8 cellular contexts compared by ENCODE assay signal in the genomic region with DNA sequence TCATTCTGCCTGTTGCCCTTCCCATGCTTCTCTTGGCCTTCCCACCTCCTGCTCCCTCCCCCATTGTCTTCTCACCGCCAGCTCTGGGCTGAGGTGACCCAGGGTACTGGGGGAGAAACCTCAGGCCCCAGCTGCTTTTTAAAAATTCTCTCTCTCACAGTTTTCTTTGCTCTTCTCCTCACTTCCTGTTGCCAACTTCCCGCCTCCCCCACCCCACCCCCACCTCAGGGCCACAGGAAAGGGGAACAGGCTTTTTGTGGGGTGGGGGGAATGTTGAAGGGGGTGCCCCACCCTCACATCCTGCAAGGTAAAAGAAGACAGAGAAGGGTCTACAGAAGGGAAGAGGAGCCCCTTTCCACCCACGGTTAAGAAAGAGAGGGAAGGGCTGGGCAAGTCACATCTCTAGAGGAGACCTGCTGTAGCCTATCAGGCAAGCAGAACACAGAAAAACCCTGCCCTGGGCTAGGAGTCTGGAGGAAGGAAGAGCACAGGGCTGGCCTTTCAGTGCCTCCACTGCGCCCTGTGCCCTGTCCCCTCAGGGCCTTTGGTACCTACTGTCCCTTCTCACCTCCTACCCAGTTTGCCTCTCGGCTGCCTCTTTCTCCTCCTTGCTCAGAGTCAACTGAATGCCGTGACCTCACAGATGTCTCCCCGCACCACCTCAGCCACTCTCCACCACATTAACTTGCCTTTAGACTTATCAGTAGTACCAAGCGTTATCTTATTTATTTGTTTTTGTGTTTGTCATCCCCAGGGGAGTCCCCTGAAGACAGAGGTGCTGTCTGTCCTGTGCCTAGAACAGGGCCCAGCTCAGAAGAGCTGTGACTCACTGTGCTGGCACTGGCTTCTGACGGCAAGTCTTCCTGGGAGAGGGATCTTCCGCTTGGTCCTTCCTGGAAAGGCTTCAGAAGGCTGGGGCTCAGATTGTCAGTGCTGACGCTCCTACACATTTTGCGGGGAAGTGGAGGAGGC. TPM values are rescaled to one million over a fixed set of nuclear protein-coding genes. Genes with fewer than 3 reads are reported as not detected.
DNase-seq lines count a peak whose midpoint lies in the region; ATAC-seq and TF ChIP-seq lines count a peak whose summit lies in the region.
"Had no signal": no experiment of that assay in that cellular context is flagged by ENCODE, and none has a peak within 500 bp of the region (broad histone marks: within the 10 kb centered on the region; RNA-seq: fewer than 3 reads in every experiment).

No MANE protein-coding gene starts in this region.

- no peak for TF ChIP-seq CTCF in right atrium auricular region (IDR thresholded peaks at IDR 0.05)
- TF ChIP-seq CTCF in thoracic aorta (IDR thresholded peaks at IDR 0.05) = no peak
- TF ChIP-seq CTCF in testis (IDR thresholded peaks at IDR 0.05) = no peak

- peak overlapping the region; percentile 94 for H3K27ac ChIP-seq in KOPT-K1 (ENCODE audit: low read depth, low read length, poor library complexity, severe bottlenecking)
- H3K27ac ChIP-seq in right atrium auricular region = peak overlapping the region; percentile 39 to 49
- H3K27ac ChIP-seq in thoracic aorta = peak overlapping the region; percentile 17 to 34
- peak overlapping the region in 1 of 2 donors; percentile 35 for H3K27ac ChIP-seq in testis

- 73 to 74% methylated on average over 12 of the region's 12 CpGs for WGBS in testis, 2 donors

- H3K36me3 ChIP-seq in KOPT-K1 (ENCODE audit: insufficient read depth, low read length) (peaks cover 33% of the 10 kb centered on the region), right atrium auricular region (no peaks in the 10 kb centered on the region), thoracic aorta (no peaks in the 10 kb centered on the region), testis (ENCODE audit: low read depth, missing control alignments) (no peaks in the 10 kb centered on the region)

- TF ChIP-seq POLR2A in testis (IDR thresholded peaks at IDR 0.05) = no peak

- DNase-seq in GM19238 (ENCODE audit: insufficient read length, low spot score) = peak; percentile 60
- peak; percentile 73 for DNase-seq in activated T-cell treated with anti-CD3 and anti-CD28 coated beads, Interleukin-2, amount 50 U/mL, for 1 hour
- no peak for DNase-seq in right atrium auricular region (ENCODE audit: low spot score)
- no peak for DNase-seq in thoracic aorta (ENCODE audit: low spot score)
- no peak for DNase-seq in testis
- no peak for DNase-seq in NCI-H2029 (lab: John Stamatoyannopoulos, UW)

- intact Hi-C loops in testis (cut with DNase I; ENCODE audit: low total_unique reads) = no loop called here

- ATAC-seq in thoracic aorta (ENCODE audit: insufficient number of reproducible peaks, low FRiP score, low read depth) = no peak

- H3K4me3 ChIP-seq in right atrium auricular region = peak overlapping the region; percentile 24 to 44
- peak overlapping the region; percentile 72 for H3K4me3 ChIP-seq in thoracic aorta
- H3K4me3 ChIP-seq in testis = peak overlapping the region in 1 of 2 donors; percentile 23

- H3K27me3 ChIP-seq in right atrium auricular region (peaks cover 16 to 24% of the 10 kb centered on the region in 2 donors), thoracic aorta (replicated peaks; ENCODE audit: insufficient read depth) (no peaks in the 10 kb centered on the region), testis (no peaks in the 10 kb centered on the region)

- H3K9me3 ChIP-seq in KOPT-K1 (ENCODE audit: insufficient read depth, low read length, poor library complexity, severe bottlenecking) (no peaks in the 10 kb centered on the region), right atrium auricular region (no peaks in the 10 kb centered on the region), thoracic aorta (no peaks in the 10 kb centered on the region), testis (no peaks in the 10 kb centered on the region)

- H3K4me1 ChIP-seq in right atrium auricular region (peaks cover 0 to 18% of the 10 kb centered on the region in 2 donors), thoracic aorta (ENCODE audit: control insufficient read depth in 1 of 2, low read depth in 2 of 2) (peaks cover 15 to 17% of the 10 kb centered on the region in 2 donors), testis (peaks cover 15% of the 10 kb centered on the region)

RNA-seq across cellular contexts. Expression of gene ARHGAP9, which starts 1.7 kb away (rescaled TPM):
- total RNA-seq in right atrium auricular region (1 to 10 TPM; 3.4 to 4.2 TPM), thoracic aorta (10 to 100 TPM; 32.0 to 32.5 TPM), testis (10 to 100 TPM; 24.8 to 29.2 TPM)
- 111 TPM for polyA plus RNA-seq in testis (ENCODE audit: insufficient read depth, low read depth, low replicate concordance)
- total RNA-seq: renal cortical epithelial cell had no signal

RNA-seq across cellular contexts. Expression of gene MARS1, which starts 9.9 kb away (rescaled TPM):
- 10 to 100 TPM; 36.9 to 41.0 TPM for total RNA-seq in right atrium auricular region
- total RNA-seq in thoracic aorta = 100 to 1,000 TPM in 1 of 2 donors, 10 to 100 TPM in 1; 58.8 to 104 TPM
- 100 to 1,000 TPM in 1 of 2 donors, 10 to 100 TPM in 1; 90.6 to 105 TPM for total RNA-seq in testis
- polyA plus RNA-seq in testis (ENCODE audit: insufficient read depth, low read depth, low replicate concordance) = 144 TPM

RNA-seq across cellular contexts. Expression of gene GLI1, which starts 18.4 kb away (rescaled TPM):
- total RNA-seq in right atrium auricular region (1 to 10 TPM in 1 of 2 donors, not detected in 1; 1.2 TPM), thoracic aorta (10 to 100 TPM in 1 of 2 donors, 1 to 10 TPM in 1; 1.7 to 13.0 TPM), testis (10 to 100 TPM in 1 of 2 donors, 1 to 10 TPM in 1; 8.3 to 18.0 TPM)
- polyA plus RNA-seq in testis (ENCODE audit: insufficient read depth, low read depth, low replicate concordance) = 9.3 TPM

RNA-seq across cellular contexts. Expression of gene INHBE, which starts 22.9 kb away (rescaled TPM):
- total RNA-seq in right atrium auricular region = not detected
- not detected for total RNA-seq in thoracic aorta
- total RNA-seq in testis = under 1 TPM; 0.24 to 0.25 TPM
- polyA plus RNA-seq in testis (ENCODE audit: insufficient read depth, low read depth, low replicate concordance) = 0.12 TPM

RNA-seq across cellular contexts. Expression of gene DDIT3, which starts 42.3 kb away (rescaled TPM):
- total RNA-seq in right atrium auricular region (10 to 100 TPM; 19.8 to 25.0 TPM), thoracic aorta (10 to 100 TPM; 35.5 to 39.6 TPM), testis (10 to 100 TPM; 44.2 to 45.6 TPM)
- 63.9 TPM for polyA plus RNA-seq in testis (ENCODE audit: insufficient read depth, low read depth, low replicate concordance)

Comparison
In these comparisons a context has a peak if more than half of its experiments do, and no peak if none do; other contexts are left out.
1. DNase-seq: peak in GM19238 (single experiment) and activated T-cell treated with anti-CD3 and anti-CD28 coated beads, Interleukin-2, amount 50 U/mL, for 1 hour (single experiment); none in right atrium auricular region (single experiment), thoracic aorta (single experiment), testis (single experiment) and NCI-H2029 (single experiment).
2. RNA of gene ARHGAP9, which starts 1.7 kb away (total RNA-seq): 32.0 to 32.5 TPM in thoracic aorta and 24.8 to 29.2 TPM in testis; 3.4 to 4.2 TPM in right atrium auricular region; every median in the first group is over 4 times any median in the second.